Comparison of ENCODE assay signal across 23 cellular contexts in the genomic region with DNA sequence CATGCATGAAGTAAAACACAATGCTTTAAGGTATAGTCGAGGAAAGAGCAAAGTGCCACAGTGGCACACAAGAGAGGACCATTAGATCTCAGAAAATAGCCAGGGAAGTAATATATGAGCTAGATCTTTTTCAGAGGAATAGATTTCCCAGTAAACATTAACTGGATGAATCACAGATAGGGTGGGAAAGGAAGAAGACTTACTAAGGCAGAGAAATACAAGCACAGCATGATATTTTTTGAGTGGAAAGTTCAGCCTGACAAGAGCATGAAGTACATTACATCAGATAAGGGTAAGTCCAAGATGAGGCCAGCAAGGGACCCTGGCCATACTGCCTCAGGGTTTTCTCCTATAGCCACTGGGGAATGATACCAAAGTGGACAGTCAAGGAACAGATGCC.
"Had no signal": no experiment of that assay in that cellular context is flagged by ENCODE, and none has a peak within 500 bp of the region (broad histone marks: within the 10 kb centered on the region; RNA-seq: fewer than 3 reads in every experiment).

No MANE protein-coding gene starts in this region.

- FAIRE-seq: astrocyte, K562 had no signal

- DNase-seq: activated B cell treated with CpG ODN at 0.5 μM for 24 hours; activated CD4-positive, alpha-beta T cell treated with anti-CD3 and anti-CD28 coated beads for 1 hour; activated CD4-positive, alpha-beta T cell treated with anti-CD3 and anti-CD28 coated beads, Interleukin-2, amount 10 ng/mL, durations not matched to agents 24 days and 14 days; activated CD4-positive, alpha-beta T cell treated with anti-CD3 and anti-CD28 coated beads, Interleukin-2, amount 50 U/mL, for 48 hours; activated CD8-positive, alpha-beta memory T cell treated with anti-CD3 and anti-CD28 coated beads, Interleukin-2, amount 10 ng/mL, durations not matched to agents 7 days and 5 days; activated effector memory CD4-positive, alpha-beta T cell treated with anti-CD3 and anti-CD28 coated beads, Interleukin-2, amount 50 U/mL, for 16 hours; activated naive CD4-positive, alpha-beta T cell treated with anti-CD3 and anti-CD28 coated beads for 36 hours; activated T-cell treated with anti-CD3 and anti-CD28 coated beads, Interleukin-2, amount 50 U/mL, for 4 hours; amygdala; Karpas-422; MM.1S; NCI-H1105; NCI-H1436; NCI-H187; NCI-H2081 treated with DMSO at 0.1 percent for 48 hours; NCI-H446; NCI-H524; PC-3; SHP77 treated with DMSO at 0.1 percent for 48 hours; T-helper 17 cell; T-helper 9 cell had no signal

- ATAC-seq: activated CD8-positive, alpha-beta memory T cell treated with anti-CD3 and anti-CD28 coated beads, Interleukin-2, amount 10 ng/mL, durations not matched to agents 7 days and 5 days; activated T-cell treated with anti-CD3 and anti-CD28 coated beads, Interleukin-2, amount 50 U/mL, for 4 hours; K562; PC-3; T-helper 17 cell had no signal
